ENCODE assay signal across 27 cellular contexts in genomic region chr1:93143136-93143535, GRCh38. TPM values are rescaled to one million over a fixed set of nuclear protein-coding genes. Genes with fewer than 3 reads are reported as not detected.
DNase-seq lines count a peak whose midpoint lies in the region; ATAC-seq, FAIRE-seq and TF ChIP-seq lines count a peak whose summit lies in the region.
"Had no signal": no experiment of that assay in that cellular context is flagged by ENCODE, and none has a peak within 500 bp of the region (broad histone marks: within the 10 kb centered on the region; RNA-seq: fewer than 3 reads in every experiment).

No MANE protein-coding gene starts in this region.

- H3K9me3 ChIP-seq in right lobe of liver, result no peaks in the 10 kb centered on the region
- H3K9me3 ChIP-seq in HepG2 (ENCODE audit: low read length), result no peaks in the 10 kb centered on the region
- no peaks in the 10 kb centered on the region for H3K9me3 ChIP-seq in SK-N-MC (ENCODE audit: low read depth, low read length)
- H3K9me3 ChIP-seq: ascending aorta; BLaER1 treated with 17β-estradiol and CSF1 and Interleukin-3, amounts not matched to agents 10 nM and 100 nM; pancreas; thoracic aorta had no signal

- POLR2A ChIA-PET in HepG2 (lab: Yijun Ruan, JAX), result no interaction called here

- ATAC-seq in right lobe of liver, result peak; percentile 19 to 45 (median 26)
- no peak for ATAC-seq in HepG2
- peak; percentile 51 for ATAC-seq in esophagus mucosa
- no peak for ATAC-seq in GM18505 (IDR thresholded peaks at IDR 0.05; ENCODE audit: unreplicated experiment)
- ATAC-seq: pancreas, sciatic nerve, WTC11 had no signal

- H3K9ac ChIP-seq in HepG2 (ENCODE audit: insufficient read depth, low read depth, low read length) (no peak overlapping the region), SK-N-MC (ENCODE audit: insufficient read length) (no peak overlapping the region)
- H3K9ac ChIP-seq: BLaER1 treated with 17β-estradiol and CSF1 and Interleukin-3, amounts not matched to agents 10 nM and 100 nM had no signal

- TF ChIP-seq RAD21 in HepG2 (CRISPR knock-in tag; IDR thresholded peaks at IDR 0.05), result no peak

- H3K4me1 ChIP-seq in right lobe of liver (no peaks in the 10 kb centered on the region), HepG2 (ENCODE audit: insufficient read depth, low read length) (no peaks in the 10 kb centered on the region)
- H3K4me1 ChIP-seq: ascending aorta; BLaER1 treated with 17β-estradiol and CSF1 and Interleukin-3, amounts not matched to agents 10 nM and 100 nM had no signal

- BruUV-seq in HepG2 (replicated peaks; lab: Mats Ljungman, UMichigan), result no TSS peak

- no peak for FAIRE-seq in HepG2 (lab: Jason Lieb, UNC)
- FAIRE-seq: endometrium had no signal

- H3K4me2 ChIP-seq in HepG2 (ENCODE audit: low read depth, low read length), result no peak overlapping the region
- H3K4me2 ChIP-seq: BLaER1 treated with 17β-estradiol and CSF1 and Interleukin-3, amounts not matched to agents 10 nM and 100 nM had no signal

- H3K27ac ChIP-seq in right lobe of liver (no peak overlapping the region), HepG2 (ENCODE audit: extremely low read length, insufficient read depth, low read length) (no peak overlapping the region), SK-N-MC (peak overlapping the region; percentile 52)
- H3K27ac ChIP-seq: ascending aorta; BLaER1 treated with 17β-estradiol and CSF1 and Interleukin-3, amounts not matched to agents 10 nM and 100 nM; coronary artery; pancreas; RWPE1; thoracic aorta had no signal

- H3K36me3 Mint-ChIP-seq in osteocyte (ENCODE audit: unreplicated experiment), result peaks cover 16% of the 10 kb centered on the region

- DNase-seq in right lobe of liver, result no peak
- no peak for DNase-seq in HepG2 (ENCODE audit: low spot score)
- no peak for DNase-seq in SK-N-MC (ENCODE audit: low read depth, low spot score)
- peak; percentile 13 for DNase-seq in renal cortical epithelial cell (ENCODE audit: low read depth)
- no peak for DNase-seq in osteocyte (ENCODE audit: extremely low spot score, unreplicated experiment)
- DNase-seq in activated CD8-positive, alpha-beta memory T cell treated with anti-CD3 and anti-CD28 coated beads, Interleukin-2, amount 50 U/mL, for 4 hours, result no peak
- DNase-seq: activated CD4-positive, alpha-beta T cell treated with anti-CD3 and anti-CD28 coated beads, Interleukin-2, amount 50 U/mL, for 48 hours; activated naive CD4-positive, alpha-beta T cell treated with Interleukin-2 at 50 U/mL for 16 hours; Calu3; foreskin fibroblast; Karpas-422; naive B cell; NCI-H1048; NCI-H2107; NCI-H526; pancreas; T-helper 9 cell had no signal

- TF ChIP-seq EP300 in HepG2 (IDR thresholded peaks at IDR 0.05; ENCODE audit: low read depth in 2 of 2, low read length in 2 of 2) (no peak), HepG2 (CRISPR knock-in tag; IDR thresholded peaks at IDR 0.05; ENCODE audit: borderline replicate concordance) (no peak)

- peaks cover 2% of the 10 kb centered on the region for H3K4me1 Mint-ChIP-seq in osteocyte (ENCODE audit: unreplicated experiment)
- H3K4me1 Mint-ChIP-seq: WTC11 had no signal

- no peak overlapping the region for H3K4me3 Mint-ChIP-seq in osteocyte (ENCODE audit: unreplicated experiment)
- H3K4me3 Mint-ChIP-seq: naive B cell, WTC11 had no signal

- H3K36me3 ChIP-seq in right lobe of liver, result no peaks in the 10 kb centered on the region
- H3K36me3 ChIP-seq in HepG2 (replicated peaks in 1 of 2; ENCODE audit: control insufficient read depth in 1 of 2, insufficient read depth in 2 of 2, low read length in 2 of 2), result peaks cover 1 to 15% of the 10 kb centered on the region in 2 experiments; a peak in 1 of 5 replicates
- peaks cover 41% of the 10 kb centered on the region for H3K36me3 ChIP-seq in SK-N-MC (ENCODE audit: insufficient read depth, low read length)
- H3K36me3 ChIP-seq: ascending aorta, pancreas, thoracic aorta had no signal

- H3K27me3 Mint-ChIP-seq in osteocyte (ENCODE audit: unreplicated experiment), result no peaks in the 10 kb centered on the region
- H3K27me3 Mint-ChIP-seq: naive B cell had no signal

- CTCF ChIA-PET in HepG2 (lab: Yijun Ruan, JAX; ENCODE audit: low intra/inter-chr PET ratio, low total read pairs), result no interaction called here

- in situ Hi-C loops in HepG2 (cut with HindIII; ENCODE audit: extremely low pct_ligation_motif_present, low pct_unique_long_range_greater_than_20kb), result no loop called here

- no peak overlapping the region for H2AFZ ChIP-seq in HepG2 (ENCODE audit: low read length)

- no peaks in the 10 kb centered on the region for H3K9me3 Mint-ChIP-seq in osteocyte (ENCODE audit: unreplicated experiment)
- H3K9me3 Mint-ChIP-seq: naive B cell, WTC11 had no signal

- no peak for TF ChIP-seq CTCF in right lobe of liver (IDR thresholded peaks at IDR 0.05)
- no peak for TF ChIP-seq CTCF in HepG2 (CRISPR knock-in tag; IDR thresholded peaks at IDR 0.05)
- TF ChIP-seq CTCF in osteocyte (IDR thresholded peaks at IDR 0.05), result no peak

- H3K27ac Mint-ChIP-seq in osteocyte (ENCODE audit: unreplicated experiment), result no peak overlapping the region

- H4K20me1 ChIP-seq in HepG2 (ENCODE audit: insufficient read depth, low read length), result no peaks in the 10 kb centered on the region

- no peaks in the 10 kb centered on the region for H3K79me2 ChIP-seq in HepG2 (ENCODE audit: insufficient read depth, low read length)

- WGBS in right lobe of liver (ENCODE audit: insufficient coverage, low coverage, low lambda C conversion rate, missing lambda C conversion rate), result 26% methylated on average over 1 of the region's 1 CpG
- WGBS in HepG2 (ENCODE audit: low lambda C conversion rate), result 87% methylated on average over 1 of the region's 1 CpG

- TF ChIP-seq POLR2A in right lobe of liver (IDR thresholded peaks at IDR 0.05), result no peak
- TF ChIP-seq POLR2A in HepG2 (IDR thresholded peaks at IDR 0.05; ENCODE audit: insufficient read depth in 1 of 2, low read depth in 2 of 2, low read length in 2 of 2), result no peak
- TF ChIP-seq POLR2A in GM18505 (IDR thresholded peaks at IDR 0.05; ENCODE audit: borderline replicate concordance, extremely low read depth, insufficient read depth, insufficient read length), result no peak

- H3K27me3 ChIP-seq in right lobe of liver, result no peaks in the 10 kb centered on the region
- H3K27me3 ChIP-seq in HepG2 (ENCODE audit: control insufficient read depth in 1 of 2, insufficient read depth in 2 of 2, low read length in 2 of 2), result no peaks in the 10 kb centered on the region
- H3K27me3 ChIP-seq: ascending aorta; BLaER1 treated with 17β-estradiol and CSF1 and Interleukin-3, amounts not matched to agents 10 nM and 100 nM; pancreas had no signal

- H3K4me3 ChIP-seq in right lobe of liver (no peak overlapping the region), HepG2 (replicated peaks in 1 of 3; ENCODE audit: insufficient read depth in 1 of 3, low read depth in 2 of 3, low read length in 3 of 3) (no peak overlapping the region), SK-N-MC (no peak overlapping the region)
- H3K4me3 ChIP-seq: ascending aorta; BLaER1 treated with 17β-estradiol and CSF1 and Interleukin-3, amounts not matched to agents 10 nM and 100 nM; coronary artery; pancreas; thoracic aorta had no signal

- intact Hi-C loops in right lobe of liver (cut with DNase I) (no loop called here), HepG2 (cut with micrococcal nuclease; ENCODE audit: unreplicated experiment) (no loop called here)

RNA-seq across cellular contexts. Expression of gene TMED5, which starts 37.1 kb away (rescaled TPM):
- total RNA-seq in right lobe of liver, result 100 to 1,000 TPM in 2 of 6 experiments, 10 to 100 TPM in 4; 65.3 to 154 (median 88.9) TPM
- 69.5 and 99.0 TPM in 2 replicates for total RNA-seq in HepG2 (2016; rRNA removed; fragmentation: Illumina TruSeq; extraction: Trizol)
- total RNA-seq in HepG2 (2016; cell fraction: cytosol; rRNA removed; fragmentation: Illumina TruSeq; extraction: Trizol; ENCODE audit: low read depth), result 5.6 and 6.1 TPM in 2 replicates
- total RNA-seq in HepG2 (2016; cell fraction: insoluble cytoplasmic fraction; rRNA removed; fragmentation: Illumina TruSeq; extraction: Trizol), result 72.8 and 96.2 TPM in 2 replicates
- 22.7 and 24.4 TPM in 2 replicates for total RNA-seq in HepG2 (2016; cell fraction: membrane; rRNA removed; fragmentation: Illumina TruSeq; extraction: Trizol)
- 94.1 and 117 TPM in 2 replicates for total RNA-seq in HepG2 (2016; cell fraction: nucleus; rRNA removed; fragmentation: Illumina TruSeq; extraction: Trizol)
- polyA plus RNA-seq in HepG2 (2011; rRNA removed), result 53.5 and 58.1 TPM in 2 replicates
- 37.5 and 40.2 TPM in 2 replicates for polyA plus RNA-seq in HepG2 (2011; cell fraction: cytosol; rRNA removed)
- polyA plus RNA-seq in HepG2 (2011; cell fraction: nucleus; rRNA removed), result 19.9 and 28.3 TPM in 2 replicates
- polyA plus RNA-seq in HepG2 (2012), result 72.6 and 86.3 TPM in 2 replicates
- polyA plus RNA-seq in HepG2 (2016; cell fraction: cytosol; fragmentation: Illumina TruSeq; extraction: Trizol; ENCODE audit: low read depth), result 5.7 and 6.0 TPM in 2 replicates
- 72.8 and 74.1 TPM in 2 replicates for polyA plus RNA-seq in HepG2 (2016; cell fraction: insoluble cytoplasmic fraction; fragmentation: Illumina TruSeq; extraction: Trizol; ENCODE audit: low read depth)
- 15.5 and 17.7 TPM in 2 replicates for polyA plus RNA-seq in HepG2 (2016; cell fraction: membrane; fragmentation: Illumina TruSeq; extraction: Trizol; ENCODE audit: low read depth)
- polyA plus RNA-seq in HepG2 (2016; cell fraction: nucleus; fragmentation: Illumina TruSeq; extraction: Trizol; ENCODE audit: insufficient read depth, low read depth), result 124 and 128 TPM in 2 replicates
- 28.2 and 108 TPM in 2 replicates for polyA minus RNA-seq in HepG2 (2011; rRNA and poly(A)+ RNA removed; ENCODE audit: low replicate concordance)
- 106 and 113 TPM in 2 replicates for polyA minus RNA-seq in HepG2 (2011; cell fraction: cytosol; rRNA and poly(A)+ RNA removed)
- polyA minus RNA-seq in HepG2 (2011; cell fraction: nucleus; rRNA and poly(A)+ RNA removed), result 54.2 and 66.6 TPM in 2 replicates
- 21.8 TPM for total RNA-seq in esophagus mucosa
- 103 and 134 TPM in 2 replicates for total RNA-seq in renal cortical epithelial cell
- 27.1 and 31.5 TPM in 2 replicates for total RNA-seq in osteocyte

RNA-seq across cellular contexts. Expression of gene CCDC18, which starts 37.4 kb away (rescaled TPM):
- total RNA-seq in right lobe of liver (1 to 10 TPM; 2.3 to 6.9 (median 3.5) TPM), HepG2 (2016; rRNA removed; fragmentation: Illumina TruSeq; extraction: Trizol) (16.3 and 18.4 TPM in 2 replicates), esophagus mucosa (4.3 TPM), renal cortical epithelial cell (9.7 and 10.2 TPM in 2 replicates), osteocyte (5.5 and 6.9 TPM in 2 replicates)
- 17.3 and 18.2 TPM in 2 replicates for total RNA-seq in HepG2 (2016; cell fraction: cytosol; rRNA removed; fragmentation: Illumina TruSeq; extraction: Trizol; ENCODE audit: low read depth)
- 17.8 and 21.9 TPM in 2 replicates for total RNA-seq in HepG2 (2016; cell fraction: insoluble cytoplasmic fraction; rRNA removed; fragmentation: Illumina TruSeq; extraction: Trizol)
- total RNA-seq in HepG2 (2016; cell fraction: membrane; rRNA removed; fragmentation: Illumina TruSeq; extraction: Trizol), result 11.6 and 12.8 TPM in 2 replicates
- 29.6 and 32.6 TPM in 2 replicates for total RNA-seq in HepG2 (2016; cell fraction: nucleus; rRNA removed; fragmentation: Illumina TruSeq; extraction: Trizol)
- 1.4 and 1.9 TPM in 2 replicates for polyA plus RNA-seq in HepG2 (2011; rRNA removed)
- 0.35 and 1.1 TPM in 2 replicates for polyA plus RNA-seq in HepG2 (2011; cell fraction: cytosol; rRNA removed)
- 3.0 and 3.7 TPM in 2 replicates for polyA plus RNA-seq in HepG2 (2011; cell fraction: nucleus; rRNA removed)
- 3.6 and 4.3 TPM in 2 replicates for polyA plus RNA-seq in HepG2 (2012)
- 0.44 and 1.0 TPM in 2 replicates for polyA plus RNA-seq in HepG2 (2016; cell fraction: cytosol; fragmentation: Illumina TruSeq; extraction: Trizol; ENCODE audit: low read depth)
- polyA plus RNA-seq in HepG2 (2016; cell fraction: insoluble cytoplasmic fraction; fragmentation: Illumina TruSeq; extraction: Trizol; ENCODE audit: low read depth), result 13.0 and 14.4 TPM in 2 replicates
- polyA plus RNA-seq in HepG2 (2016; cell fraction: membrane; fragmentation: Illumina TruSeq; extraction: Trizol; ENCODE audit: low read depth), result 1.4 and 1.9 TPM in 2 replicates
- 19.8 and 21.6 TPM in 2 replicates for polyA plus RNA-seq in HepG2 (2016; cell fraction: nucleus; fragmentation: Illumina TruSeq; extraction: Trizol; ENCODE audit: insufficient read depth, low read depth)
- polyA minus RNA-seq in HepG2 (2011; rRNA and poly(A)+ RNA removed; ENCODE audit: low replicate concordance), result 2.7 and 3.0 TPM in 2 replicates
- 1.8 and 2.7 TPM in 2 replicates for polyA minus RNA-seq in HepG2 (2011; cell fraction: cytosol; rRNA and poly(A)+ RNA removed)
- polyA minus RNA-seq in HepG2 (2011; cell fraction: nucleus; rRNA and poly(A)+ RNA removed), result 15.3 and 18.8 TPM in 2 replicates

Comparison
In these comparisons a context has a peak if more than half of its experiments do, and no peak if none do; other contexts are left out.
1. ATAC-seq: peak in right lobe of liver (4 of 4) and esophagus mucosa (single experiment); none in HepG2 (single experiment) and GM18505 (single experiment).